In genomic region chr1:167722870-167723251, GRCh38 we compare ENCODE assay signal across 7 cellular contexts. TPM values are rescaled to one million over a fixed set of nuclear protein-coding genes. Genes with fewer than 3 reads are reported as not detected.
DNase-seq lines count a peak whose midpoint lies in the region; ATAC-seq and TF ChIP-seq lines count a peak whose summit lies in the region.

No MANE protein-coding gene starts in this region.

- no peak for TF ChIP-seq POLR2A in HCT116 (IDR thresholded peaks at IDR 0.05; ENCODE audit: borderline replicate concordance, extremely low read depth, insufficient read depth, insufficient read length)

- H3K4me2 ChIP-seq in HCT116 (ENCODE audit: low read length) = peak overlapping the region; percentile 86
- H3K4me2 ChIP-seq in smooth muscle cell = peak overlapping the region; percentile 95

- H3K27ac ChIP-seq in HCT116 (ENCODE audit: low read depth, low read length) = peak overlapping the region; percentile 71; the same call in 1 of the 2 replicates
- H3K27ac ChIP-seq in WERI-Rb-1 = peak overlapping the region; percentile 66; the same call in 1 of the 2 replicates
- H3K27ac ChIP-seq in right cardiac atrium (ENCODE audit: low read length) = no peak overlapping the region
- H3K27ac ChIP-seq in smooth muscle cell (ENCODE audit: low read depth) = peak overlapping the region; percentile 90

- intact Hi-C loops in HCT116 (cut with micrococcal nuclease) = no loop called here
- intact Hi-C loops in right cardiac atrium (cut with DNase I) = loop anchor here in 3 of 4 donors (5.0 to 10.0 kb wide), 4 partner anchors 74 to 214 kb away; partner anchors contain the start of genes DCAF6 (in 2 of the 3) and MPC2 (in 2 of the 3)

- no peaks in the 10 kb centered on the region for H3K27me3 ChIP-seq in HCT116 (ENCODE audit: insufficient read depth, low read length)
- H3K27me3 ChIP-seq in WERI-Rb-1 (ENCODE audit: insufficient read depth, low read depth, severe bottlenecking) = no peaks in the 10 kb centered on the region
- no peaks in the 10 kb centered on the region for H3K27me3 ChIP-seq in right cardiac atrium (ENCODE audit: control insufficient read depth, insufficient read depth)
- H3K27me3 ChIP-seq in smooth muscle cell (ENCODE audit: low read depth) = no peaks in the 10 kb centered on the region

- TSS peak; percentile 41 for BruUV-seq in HCT116 (replicated peaks; lab: Mats Ljungman, UMichigan)

- no peak for TF ChIP-seq RAD21 in HCT116 (IDR thresholded peaks at IDR 0.05; ENCODE audit: low read depth)

- H4K20me1 ChIP-seq in HCT116 (ENCODE audit: insufficient read depth) = no peaks in the 10 kb centered on the region; the same call in 1 of the 2 replicates
- peaks cover 57% of the 10 kb centered on the region for H4K20me1 ChIP-seq in smooth muscle cell (ENCODE audit: low read depth)

- ATAC-seq in HCT116 (no peak), right cardiac atrium (no peak), HG02840 (IDR thresholded peaks at IDR 0.05; ENCODE audit: low FRiP score, unreplicated experiment) (no peak), GM19463 (IDR thresholded peaks at IDR 0.05; ENCODE audit: unreplicated experiment) (no peak)

- no peak for TF ChIP-seq CTCF in HCT116 (IDR thresholded peaks at IDR 0.05 in 2 of 3, conservative IDR thresholded peaks at IDR 0.05 in 1 of 3; ENCODE audit: borderline replicate concordance in 1 of 3, insufficient read depth in 1 of 3, low read depth in 2 of 3, low read length in 2 of 3)
- TF ChIP-seq CTCF in WERI-Rb-1 (IDR thresholded peaks at IDR 0.05; ENCODE audit: low read depth, low read length) = no peak
- TF ChIP-seq CTCF in smooth muscle cell (IDR thresholded peaks at IDR 0.05; ENCODE audit: borderline replicate concordance, insufficient read depth, poor library complexity, severe bottlenecking) = no peak

- no peaks in the 10 kb centered on the region for H3K9me3 ChIP-seq in HCT116 (ENCODE audit: control insufficient read depth in 1 of 2, insufficient read depth in 1 of 2, low read depth in 1 of 2, low read length in 2 of 2)
- H3K9me3 ChIP-seq in WERI-Rb-1 (ENCODE audit: severe bottlenecking) = no peaks in the 10 kb centered on the region
- H3K9me3 ChIP-seq in right cardiac atrium (ENCODE audit: control insufficient read depth, low read length) = no peaks in the 10 kb centered on the region
- H3K9me3 ChIP-seq in smooth muscle cell (replicated peaks; ENCODE audit: low read depth) = no peaks in the 10 kb centered on the region

- DNase-seq in HCT116 (ENCODE audit: low read depth, low spot score) = no peak
- DNase-seq in WERI-Rb-1 = no peak
- DNase-seq in right cardiac atrium = no peak
- no peak for DNase-seq in smooth muscle cell (lab: John Stamatoyannopoulos, UW; ENCODE audit: unreplicated experiment)
- DNase-seq in NCI-H1436 treated with DMSO at 0.1 percent for 48 hours (lab: John Stamatoyannopoulos, UW) = no peak

- RAD21 ChIA-PET in HCT116 (lab: Charles Lee; ENCODE audit: low non-redundant PET in 1 of 2, low total read pairs in 2 of 2, uncharacterized antibody in 2 of 2, unreplicated experiment in 2 of 2) = no interaction called here

- H3K9ac ChIP-seq in HCT116 (ENCODE audit: low read length) (peak overlapping the region; percentile 76), smooth muscle cell (ENCODE audit: low read depth) (peak overlapping the region; percentile 82)

- H3K4me1 ChIP-seq in HCT116 (ENCODE audit: control insufficient read depth in 1 of 2, insufficient read depth in 2 of 2, low read length in 2 of 2) (peaks cover 12 to 25% of the 10 kb centered on the region in 2 experiments; a peak in 3 of 4 replicates), right cardiac atrium (ENCODE audit: control insufficient read depth, insufficient read depth, low read length) (peaks cover 10% of the 10 kb centered on the region), smooth muscle cell (ENCODE audit: low read depth) (peaks cover 47% of the 10 kb centered on the region)

- WGBS in right cardiac atrium = 30% methylated on average over 4 of the region's 4 CpGs
- WGBS in smooth muscle cell (ENCODE audit: low lambda C conversion rate) = 3% methylated on average over 4 of the region's 4 CpGs

- H3K79me2 ChIP-seq in HCT116 (ENCODE audit: insufficient read depth, low read length) (peaks cover 53% of the 10 kb centered on the region), smooth muscle cell (ENCODE audit: low read depth) (peaks cover 61% of the 10 kb centered on the region)

- POLR2A ChIA-PET in HCT116 (lab: Charles Lee) = no interaction called here

- no peaks in the 10 kb centered on the region for H3K9me2 ChIP-seq in HCT116 (ENCODE audit: insufficient read depth)

- H2AFZ ChIP-seq in HCT116 (ENCODE audit: low read depth, low read length, poor library complexity, severe bottlenecking) (no peak overlapping the region), smooth muscle cell (ENCODE audit: low read depth) (peak overlapping the region; percentile 82)

- peaks cover 22% of the 10 kb centered on the region for H3F3A ChIP-seq in smooth muscle cell (ENCODE audit: low read depth)

- CTCF ChIA-PET in HCT116 (lab: Charles Lee) = no interaction called here

- H3K4me3 ChIP-seq in HCT116 (replicated peaks in 1 of 2; ENCODE audit: low read depth in 1 of 2, low read length in 2 of 2) = peak overlapping the region; percentile 54 to 78
- peak overlapping the region; percentile 55 for H3K4me3 ChIP-seq in WERI-Rb-1 (ENCODE audit: low read depth, low read length)
- H3K4me3 ChIP-seq in right cardiac atrium (ENCODE audit: low read length) = peak overlapping the region; percentile 72
- peak overlapping the region; percentile 95 for H3K4me3 ChIP-seq in smooth muscle cell

- H3K36me3 ChIP-seq in HCT116 (ENCODE audit: control insufficient read depth in 1 of 2, insufficient read depth in 2 of 2, low read length in 2 of 2) = no peaks in the 10 kb centered on the region
- H3K36me3 ChIP-seq in WERI-Rb-1 = no peaks in the 10 kb centered on the region
- no peaks in the 10 kb centered on the region for H3K36me3 ChIP-seq in smooth muscle cell (ENCODE audit: low read depth)

TF ChIP-seq in HCT116, 20 proteins besides CTCF, POLR2A, EP300 and RAD21:
- no peak for TF ChIP-seq ZFX (IDR thresholded peaks at IDR 0.05)
- TF ChIP-seq FOSL1 (IDR thresholded peaks at IDR 0.05; ENCODE audit: low read depth) = no peak
- no peak for TF ChIP-seq JUND (IDR thresholded peaks at IDR 0.05)
- no peak for TF ChIP-seq EZH2phosphoT487 (IDR thresholded peaks at IDR 0.05; ENCODE audit: borderline replicate concordance)
- no peak for TF ChIP-seq ATF3 (IDR thresholded peaks at IDR 0.05)
- no peak for TF ChIP-seq YY1 (IDR thresholded peaks at IDR 0.05; ENCODE audit: extremely low read depth, insufficient replicate concordance, low read depth, low read length)
- TF ChIP-seq ELF1 (IDR thresholded peaks at IDR 0.05; ENCODE audit: borderline replicate concordance, low read depth) = no peak

RNA-seq across cellular contexts. Expression of gene MPZL1, which starts 1.1 kb away (rescaled TPM):
- total RNA-seq in HCT116 (2021; ENCODE audit: unreplicated experiment) (52.9 TPM), right cardiac atrium (10 to 100 TPM; 36.3 to 73.7 (median 61.1) TPM), smooth muscle cell (250 and 264 TPM in 2 replicates)
- 23.4 and 26.4 TPM in 2 replicates for polyA plus RNA-seq in HCT116 (2012)
- polyA plus RNA-seq in right cardiac atrium (20.4 TPM), smooth muscle cell (276 and 303 TPM in 2 replicates)
